9 cellular contexts compared by ENCODE assay signal in genomic region chr1:206001476-206001888, GRCh38. TPM values are rescaled to one million over a fixed set of nuclear protein-coding genes. Genes with fewer than 3 reads are reported as not detected.
A peak's percentile ranks its signal among the peaks of the same experiment; 100 is the strongest.
DNase-seq lines count a peak whose midpoint lies in the region; ATAC-seq lines count a peak whose summit lies in the region.
"Had no signal": no experiment of that assay in that cellular context is flagged by ENCODE, and none has a peak within 500 bp of the region (broad histone marks: within the 10 kb centered on the region; RNA-seq: fewer than 3 reads in every experiment).

No MANE protein-coding gene starts in this region.

- peaks cover 4% of the 10 kb centered on the region for H3K9me3 Mint-ChIP-seq in activated CD8-positive, alpha-beta memory T cell treated with anti-CD3 and anti-CD28 coated beads, Interleukin-2, amount 10 ng/mL, durations not matched to agents 7 days and 5 days (ENCODE audit: low read depth)

- H3K4me3 Mint-ChIP-seq in activated CD8-positive, alpha-beta memory T cell treated with anti-CD3 and anti-CD28 coated beads, Interleukin-2, amount 10 ng/mL, durations not matched to agents 7 days and 5 days: no peak overlapping the region

- peak; percentile 64 for DNase-seq in activated CD8-positive, alpha-beta memory T cell treated with anti-CD3 and anti-CD28 coated beads, Interleukin-2, amount 50 U/mL, for 48 hours
- no peak for DNase-seq in activated CD8-positive, alpha-beta memory T cell treated with anti-CD3 and anti-CD28 coated beads, Interleukin-2, amount 10 ng/mL, durations not matched to agents 7 days and 5 days
- DNase-seq in activated T-cell treated with anti-CD3 and anti-CD28 coated beads, Interleukin-2, amount 50 U/mL, for 48 hours: peak; percentile 55 to 56
- DNase-seq in cardiac septum (ENCODE audit: low spot score) (peak; percentile 65), NCI-H1417 (lab: John Stamatoyannopoulos, UW) (no peak), D341Med (ENCODE audit: low spot score) (no peak)
- DNase-seq in stimulated activated CD4-positive, alpha-beta T cell treated with anti-CD3 and anti-CD28 coated beads, Interleukin-12 subunit alpha, Interleukin-12 subunit beta, amount 100 ng/mL, for 48 hours (ENCODE audit: low read depth in 2 of 3, low spot score in 1 of 3): peak in 2 of 3 donors; percentile 47 to 54
- DNase-seq: DND-41 had no signal

- H3K4me1 Mint-ChIP-seq in activated CD8-positive, alpha-beta memory T cell treated with anti-CD3 and anti-CD28 coated beads, Interleukin-2, amount 10 ng/mL, durations not matched to agents 7 days and 5 days: peaks cover 9% of the 10 kb centered on the region

- H3K27me3 Mint-ChIP-seq in activated CD8-positive, alpha-beta memory T cell treated with anti-CD3 and anti-CD28 coated beads, Interleukin-2, amount 10 ng/mL, durations not matched to agents 7 days and 5 days: peaks cover 12% of the 10 kb centered on the region

- H3K36me3 Mint-ChIP-seq in activated CD8-positive, alpha-beta memory T cell treated with anti-CD3 and anti-CD28 coated beads, Interleukin-2, amount 10 ng/mL, durations not matched to agents 7 days and 5 days: no peaks in the 10 kb centered on the region

- CTCF ChIA-PET in activated CD8-positive, alpha-beta memory T cell treated with anti-CD3 and anti-CD28 coated beads, Interleukin-2, amount 10 ng/mL, durations not matched to agents 7 days and 5 days (lab: Charles Lee): no interaction called here

- no peak for ATAC-seq in activated CD8-positive, alpha-beta memory T cell treated with anti-CD3 and anti-CD28 coated beads, Interleukin-2, amount 10 ng/mL, durations not matched to agents 7 days and 5 days
- ATAC-seq in GM21515 (IDR thresholded peaks at IDR 0.05; ENCODE audit: unreplicated experiment): no peak

- H3K27ac Mint-ChIP-seq in activated CD8-positive, alpha-beta memory T cell treated with anti-CD3 and anti-CD28 coated beads, Interleukin-2, amount 10 ng/mL, durations not matched to agents 7 days and 5 days: no peak overlapping the region

- intact Hi-C loops in cardiac septum (cut with DNase I): no loop called here

RNA-seq across cellular contexts. Expression of gene RAB7B, which starts 1.7 kb away (rescaled TPM):
- not detected for total RNA-seq in activated CD8-positive, alpha-beta memory T cell treated with anti-CD3 and anti-CD28 coated beads, Interleukin-2, amount 10 ng/mL, durations not matched to agents 7 days and 5 days
- 2.1 TPM for total RNA-seq in cardiac septum

RNA-seq across cellular contexts. Expression of gene CTSE, which starts 22.2 kb away (rescaled TPM):
- not detected for total RNA-seq in activated CD8-positive, alpha-beta memory T cell treated with anti-CD3 and anti-CD28 coated beads, Interleukin-2, amount 10 ng/mL, durations not matched to agents 7 days and 5 days
- not detected for total RNA-seq in cardiac septum

RNA-seq across cellular contexts. Expression of gene RHEX, which starts 51.5 kb away (rescaled TPM):
- total RNA-seq in activated CD8-positive, alpha-beta memory T cell treated with anti-CD3 and anti-CD28 coated beads, Interleukin-2, amount 10 ng/mL, durations not matched to agents 7 days and 5 days: not detected
- 0.24 TPM for total RNA-seq in cardiac septum

RNA-seq across cellular contexts. Expression of gene SLC26A9, which starts 58.2 kb away (rescaled TPM):
- total RNA-seq in activated CD8-positive, alpha-beta memory T cell treated with anti-CD3 and anti-CD28 coated beads, Interleukin-2, amount 10 ng/mL, durations not matched to agents 7 days and 5 days: not detected
- 9.8 TPM for total RNA-seq in cardiac septum

Comparison
In these comparisons a context has a peak if more than half of its experiments do, and no peak if none do; other contexts are left out.
1. DNase-seq: peak in activated CD8-positive, alpha-beta memory T cell treated with anti-CD3 and anti-CD28 coated beads, Interleukin-2, amount 50 U/mL, for 48 hours (single experiment), activated T-cell treated with anti-CD3 and anti-CD28 coated beads, Interleukin-2, amount 50 U/mL, for 48 hours (2 of 2), cardiac septum (single experiment) and stimulated activated CD4-positive, alpha-beta T cell treated with anti-CD3 and anti-CD28 coated beads, Interleukin-12 subunit alpha, Interleukin-12 subunit beta, amount 100 ng/mL, for 48 hours (2 of 3); none in activated CD8-positive, alpha-beta memory T cell treated with anti-CD3 and anti-CD28 coated beads, Interleukin-2, amount 10 ng/mL, durations not matched to agents 7 days and 5 days (single experiment), NCI-H1417 (0 of 3) and D341Med (single experiment).